10 cellular contexts compared by ENCODE assay signal in the genomic region with DNA sequence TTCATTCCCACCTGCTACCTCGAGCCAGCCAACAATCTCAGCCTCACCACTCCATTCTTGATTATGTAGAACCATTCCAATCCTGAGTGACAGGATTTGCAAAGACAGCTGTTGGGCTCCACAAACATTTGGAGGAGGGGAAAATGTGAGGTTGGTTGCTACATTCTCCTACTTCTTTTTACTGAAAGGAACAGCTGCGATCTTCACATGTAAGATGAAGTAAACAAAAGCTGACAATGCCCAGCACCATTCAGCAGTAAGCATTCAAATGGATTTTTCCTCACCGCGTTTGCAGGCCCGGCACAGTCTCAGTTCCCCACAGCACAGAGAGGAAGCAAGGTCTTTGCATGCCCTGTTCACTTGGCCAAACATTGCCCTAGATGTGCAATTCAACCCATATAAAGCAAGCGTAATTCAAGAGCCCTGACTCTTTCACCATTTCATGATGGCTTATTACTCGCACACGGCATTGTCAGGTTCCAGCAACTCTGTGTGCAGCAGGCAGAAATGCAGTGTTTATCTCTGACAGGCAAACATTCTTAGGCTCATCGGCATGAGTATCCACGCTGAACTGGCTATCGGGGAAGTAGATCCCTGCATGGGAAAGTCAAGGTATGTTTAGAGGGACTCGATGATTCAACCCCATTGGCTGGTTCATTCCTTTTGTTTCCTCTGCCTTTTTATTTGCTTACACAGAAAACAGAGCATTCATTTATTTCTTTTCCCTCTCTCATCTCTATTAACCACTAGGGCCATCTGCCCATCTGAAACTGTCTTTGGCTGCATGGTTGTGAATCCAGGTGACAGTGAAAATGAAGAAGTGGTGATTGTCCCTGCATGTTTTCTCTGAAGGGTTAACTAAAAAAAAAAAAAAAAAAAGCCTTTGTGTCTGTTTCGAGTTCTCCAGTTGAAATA.
A peak's percentile ranks its signal among the peaks of the same experiment; 100 is the strongest.
DNase-seq lines count a peak whose midpoint lies in the region; ATAC-seq, FAIRE-seq and TF ChIP-seq lines count a peak whose summit lies in the region.
"Had no signal": no experiment of that assay in that cellular context is flagged by ENCODE, and none has a peak within 500 bp of the region (broad histone marks: within the 10 kb centered on the region; RNA-seq: fewer than 3 reads in every experiment).

No MANE protein-coding gene starts in this region.

- no peak overlapping the region for H3K4me3 Mint-ChIP-seq in effector memory CD8-positive, alpha-beta T cell
- no peak overlapping the region for H3K4me3 Mint-ChIP-seq in stimulated activated effector memory CD8-positive, alpha-beta T cell treated with anti-CD3 and anti-CD28 coated beads, Interleukin-12 subunit alpha, Interleukin-12 subunit beta, amount 100 ng/mL, for 72 hours

- peaks cover 4% of the 10 kb centered on the region for H3K36me3 Mint-ChIP-seq in effector memory CD8-positive, alpha-beta T cell (ENCODE audit: insufficient read depth)
- H3K36me3 Mint-ChIP-seq in stimulated activated effector memory CD8-positive, alpha-beta T cell treated with anti-CD3 and anti-CD28 coated beads, Interleukin-12 subunit alpha, Interleukin-12 subunit beta, amount 100 ng/mL, for 72 hours: no peaks in the 10 kb centered on the region

- H3K36me3 ChIP-seq in OCI-LY7 (ENCODE audit: insufficient read depth, low read length) (no peaks in the 10 kb centered on the region), right lobe of liver (no peaks in the 10 kb centered on the region)

- peaks cover 61% of the 10 kb centered on the region for H3K79me2 ChIP-seq in OCI-LY7 (ENCODE audit: insufficient read depth, low read depth, low read length)

- H3K9me3 ChIP-seq in OCI-LY7 (ENCODE audit: low read length) (no peaks in the 10 kb centered on the region), right lobe of liver (no peaks in the 10 kb centered on the region)
- H3K9me3 ChIP-seq: A549 had no signal

- TF ChIP-seq POLR2A in right lobe of liver (IDR thresholded peaks at IDR 0.05): peak; percentile 21

- CTCF ChIA-PET in OCI-LY7 (lab: Charles Lee; ENCODE audit: unreplicated experiment): interaction anchor here (1.5 to 1.6 kb wide), 2 partner anchors 19 to 104 kb away, joined by 3 to 4 read pairs; no protein-coding TSS in a partner anchor

- no peaks in the 10 kb centered on the region for H3K27me3 ChIP-seq in right lobe of liver

- H3K4me1 Mint-ChIP-seq in effector memory CD8-positive, alpha-beta T cell (ENCODE audit: low read depth in 2 of 2): peaks cover 3 to 37% of the 10 kb centered on the region in 2 donors
- H3K4me1 Mint-ChIP-seq in stimulated activated effector memory CD8-positive, alpha-beta T cell treated with anti-CD3 and anti-CD28 coated beads, Interleukin-12 subunit alpha, Interleukin-12 subunit beta, amount 100 ng/mL, for 72 hours: peaks cover 27% of the 10 kb centered on the region

- no peak for FAIRE-seq in D721Med (lab: Jason Lieb, UNC)
- FAIRE-seq: A549 had no signal

- ATAC-seq in HG03095 (IDR thresholded peaks at IDR 0.05; ENCODE audit: unreplicated experiment) (peak; percentile 39), right lobe of liver (peak; percentile 29 to 67 (median 56))
- ATAC-seq in effector memory CD8-positive, alpha-beta T cell (replicated peaks): no peak
- ATAC-seq in stimulated activated effector memory CD8-positive, alpha-beta T cell treated with anti-CD3 and anti-CD28 coated beads, Interleukin-12 subunit alpha, Interleukin-12 subunit beta, amount 100 ng/mL, for 72 hours: no peak
- ATAC-seq: A549 had no signal

- no peak overlapping the region for H3K27ac Mint-ChIP-seq in effector memory CD8-positive, alpha-beta T cell
- no peak overlapping the region for H3K27ac Mint-ChIP-seq in stimulated activated effector memory CD8-positive, alpha-beta T cell treated with anti-CD3 and anti-CD28 coated beads, Interleukin-12 subunit alpha, Interleukin-12 subunit beta, amount 100 ng/mL, for 72 hours

- peak overlapping the region; percentile 91 for H3K4me2 ChIP-seq in OCI-LY7 (ENCODE audit: low read length)
- H3K4me2 ChIP-seq: A549 had no signal

- H3K4me3 ChIP-seq in OCI-LY7 (ENCODE audit: low read depth, low read length, poor library complexity, severe bottlenecking) (peak overlapping the region; percentile 70), right lobe of liver (no peak overlapping the region)
- H3K4me3 ChIP-seq: A549, skin epidermis had no signal

- BruUV-seq in OCI-LY7 (replicated peaks; lab: Mats Ljungman, UMichigan): no TSS peak

- no peaks in the 10 kb centered on the region for H4K20me1 ChIP-seq in OCI-LY7 (ENCODE audit: insufficient read depth, low read length)

- no peaks in the 10 kb centered on the region for H3K9me3 Mint-ChIP-seq in effector memory CD8-positive, alpha-beta T cell
- no peaks in the 10 kb centered on the region for H3K9me3 Mint-ChIP-seq in stimulated activated effector memory CD8-positive, alpha-beta T cell treated with anti-CD3 and anti-CD28 coated beads, Interleukin-12 subunit alpha, Interleukin-12 subunit beta, amount 100 ng/mL, for 72 hours

- WGBS in right lobe of liver (ENCODE audit: insufficient coverage, low coverage, low lambda C conversion rate, missing lambda C conversion rate): 67% methylated on average over 12 of the region's 13 CpGs

- no peaks in the 10 kb centered on the region for H3K9me2 ChIP-seq in OCI-LY7 (ENCODE audit: insufficient read depth, low read length)

- H3K4me1 ChIP-seq in OCI-LY7 (ENCODE audit: insufficient read depth, low read length, poor library complexity, severe bottlenecking): peaks cover 83% of the 10 kb centered on the region
- no peaks in the 10 kb centered on the region for H3K4me1 ChIP-seq in right lobe of liver

- intact Hi-C loops in OCI-LY7 (cut with micrococcal nuclease; ENCODE audit: unreplicated experiment): loop anchor here (1.0 to 5.0 kb wide), 8 partner anchors 21 to 976 kb away; partner anchors contain the start of gene UBE2N
- intact Hi-C loops in right lobe of liver (cut with DNase I): no loop called here

- POLR2A ChIA-PET in OCI-LY7 (lab: Charles Lee): interaction anchor here (0.9 to 10.0 kb wide), 17 partner anchors 8 to 329 kb away, joined by 3 to 238 read pairs (median 11); partner anchors contain the start of gene BTG1

- DNase-seq in NCI-H1105 treated with DMSO at 0.1 percent for 48 hours (lab: John Stamatoyannopoulos, UW) (peak; percentile 9), NCI-H1105 (lab: John Stamatoyannopoulos, UW) (no peak), OCI-LY7 (ENCODE audit: low spot score) (peak; percentile 92), right lobe of liver (no peak), D721Med (ENCODE audit: insufficient read length, low spot score) (no peak)
- no peak for DNase-seq in effector memory CD8-positive, alpha-beta T cell
- DNase-seq in stimulated activated effector memory CD8-positive, alpha-beta T cell treated with anti-CD3 and anti-CD28 coated beads, Interleukin-12 subunit alpha, Interleukin-12 subunit beta, amount 100 ng/mL, for 72 hours (ENCODE audit: low spot score in 2 of 2): no peak

- H2AFZ ChIP-seq in OCI-LY7 (ENCODE audit: low read length): peak overlapping the region; percentile 87; the same call in 1 of the 2 replicates

- no peaks in the 10 kb centered on the region for H3K27me3 Mint-ChIP-seq in effector memory CD8-positive, alpha-beta T cell

- TF ChIP-seq CTCF in OCI-LY7 (conservative IDR thresholded peaks at IDR 0.05; ENCODE audit: low read length) (no peak; the same call in 1 of the 2 replicates), right lobe of liver (IDR thresholded peaks at IDR 0.05) (no peak), D721Med (IDR thresholded peaks at IDR 0.05; ENCODE audit: insufficient read depth, missing control alignments) (no peak)

- H3K27ac ChIP-seq in OCI-LY7 (ENCODE audit: low read depth, low read length, poor library complexity, severe bottlenecking) (peak overlapping the region; percentile 98), right lobe of liver (no peak overlapping the region)
- H3K27ac ChIP-seq: A549 had no signal

Comparison
In these comparisons a context has a peak if more than half of its experiments do, and no peak if none do; other contexts are left out.
1. DNase-seq: peak in NCI-H1105 treated with DMSO at 0.1 percent for 48 hours (single experiment) and OCI-LY7 (single experiment); none in NCI-H1105 (single experiment), right lobe of liver (0 of 3), effector memory CD8-positive, alpha-beta T cell (0 of 3), stimulated activated effector memory CD8-positive, alpha-beta T cell treated with anti-CD3 and anti-CD28 coated beads, Interleukin-12 subunit alpha, Interleukin-12 subunit beta, amount 100 ng/mL, for 72 hours (0 of 2) and D721Med (single experiment).
2. ATAC-seq: peak in HG03095 (single experiment) and right lobe of liver (4 of 4); none in effector memory CD8-positive, alpha-beta T cell (single experiment) and stimulated activated effector memory CD8-positive, alpha-beta T cell treated with anti-CD3 and anti-CD28 coated beads, Interleukin-12 subunit alpha, Interleukin-12 subunit beta, amount 100 ng/mL, for 72 hours (single experiment).